ENCODE assay signal across 8 cellular contexts in genomic region chr11:68903631-68904457, GRCh38. TPM values are rescaled to one million over a fixed set of nuclear protein-coding genes. Genes with fewer than 3 reads are reported as not detected.
DNase-seq lines count a peak whose midpoint lies in the region; ATAC-seq and TF ChIP-seq lines count a peak whose summit lies in the region.

Gene IGHMBP2, plus strand, starts transcription at chr11:68903891. Its CDS starts 62 bp downstream, at chr11:68903953.
Gene MRPL21, minus strand, starts transcription at chr11:68903832. Its CDS starts 22 bp downstream, at chr11:68903810.

- H3K9me3 Mint-ChIP-seq in GM23338 (no peaks in the 10 kb centered on the region), glutamatergic neuron (ENCODE audit: unreplicated experiment) (no peaks in the 10 kb centered on the region), osteocyte (ENCODE audit: unreplicated experiment) (no peaks in the 10 kb centered on the region)
- no peaks in the 10 kb centered on the region for H3K9me3 Mint-ChIP-seq in activated naive CD4-positive, alpha-beta T cell treated with anti-CD3 and anti-CD28 coated beads, Interleukin-2, amount 50 U/mL, for 24 hours

- H3F3A ChIP-seq in GM23338 (replicated peaks; ENCODE audit: low read depth) (0 out of 2 replicates have a peak, but pooled peaks cover 3% of the 10 kb centered on the region), Loucy (ENCODE audit: low read depth) (no peaks in the 10 kb centered on the region)

- H3K4me1 ChIP-seq in GM23338 (ENCODE audit: insufficient read depth) (peaks cover 14% of the 10 kb centered on the region), Loucy (ENCODE audit: insufficient read depth, low read length, poor library complexity, severe bottlenecking) (peaks cover 24% of the 10 kb centered on the region), thoracic aorta (ENCODE audit: control insufficient read depth in 1 of 2, low read depth in 2 of 2) (peaks cover 21 to 27% of the 10 kb centered on the region in 2 donors)

- H3K27ac Mint-ChIP-seq in GM23338 = peak within 1 kb of the TSS; percentile 96
- H3K27ac Mint-ChIP-seq in activated naive CD4-positive, alpha-beta T cell treated with anti-CD3 and anti-CD28 coated beads, Interleukin-2, amount 50 U/mL, for 24 hours = peak within 1 kb of the TSS; percentile 92
- peak within 1 kb of the TSS; percentile 83 for H3K27ac Mint-ChIP-seq in glutamatergic neuron (ENCODE audit: unreplicated experiment)
- peak within 1 kb of the TSS; percentile 94 for H3K27ac Mint-ChIP-seq in osteocyte (ENCODE audit: unreplicated experiment)

- ATAC-seq in GM23338 = peak; percentile 95
- peak; percentile 97 for ATAC-seq in SK-N-SH treated with all-trans-retinoic acid at 6 μM for 48 hours
- ATAC-seq in thoracic aorta (ENCODE audit: insufficient number of reproducible peaks, low FRiP score, low read depth) = peak; percentile 68

- H3K79me2 ChIP-seq in GM23338 (replicated peaks; ENCODE audit: insufficient read depth) = peaks cover 68% of the 10 kb centered on the region
- H3K79me2 ChIP-seq in Loucy (ENCODE audit: insufficient read depth, low read length) = peaks cover 54% of the 10 kb centered on the region

- H3K36me3 ChIP-seq in GM23338 (ENCODE audit: insufficient read depth) (peaks cover 17% of the 10 kb centered on the region), Loucy (ENCODE audit: insufficient read depth, low read length) (peaks cover 16% of the 10 kb centered on the region; the same call in 1 of the 2 replicates), thoracic aorta (peaks cover 9% of the 10 kb centered on the region)

- H3K9me2 ChIP-seq in GM23338 (ENCODE audit: insufficient read depth) (no peaks in the 10 kb centered on the region), Loucy (replicated peaks; ENCODE audit: low read depth, low read length) (no peaks in the 10 kb centered on the region)

- H3K9me3 ChIP-seq in Loucy (ENCODE audit: insufficient read depth, low read depth, low read length) = no peaks in the 10 kb centered on the region
- no peaks in the 10 kb centered on the region for H3K9me3 ChIP-seq in thoracic aorta

- DNase-seq in ELF-1 (ENCODE audit: low read depth, low spot score) (peak; percentile 87), GM23338 (ENCODE audit: low spot score) (peak; percentile 93), glutamatergic neuron (peak; percentile 92), osteocyte (ENCODE audit: extremely low spot score, unreplicated experiment) (peak; percentile 94), thoracic aorta (ENCODE audit: low spot score) (peak; percentile 34)

- H3K27me3 ChIP-seq in GM23338 (ENCODE audit: insufficient read depth) (no peaks in the 10 kb centered on the region), Loucy (ENCODE audit: insufficient read depth, low read length, poor library complexity, severe bottlenecking) (no peaks in the 10 kb centered on the region), thoracic aorta (replicated peaks; ENCODE audit: insufficient read depth) (no peaks in the 10 kb centered on the region)

- H3K4me3 ChIP-seq in GM23338 (peak within 1 kb of the TSS; percentile 100), Loucy (ENCODE audit: low read length, poor library complexity, severe bottlenecking) (peak within 1 kb of the TSS; percentile 95), thoracic aorta (peak within 1 kb of the TSS; percentile 74)

- peak within 1 kb of the TSS; percentile 50; the same call in 1 of the 2 replicates for H3K27ac ChIP-seq in GM23338 (ENCODE audit: low read depth)
- H3K27ac ChIP-seq in thoracic aorta = peak within 1 kb of the TSS; percentile 74 to 88

- peak within 1 kb of the TSS; percentile 95 for H2AFZ ChIP-seq in GM23338
- H2AFZ ChIP-seq in Loucy (ENCODE audit: low read length) = peak within 1 kb of the TSS; percentile 98

- H3K4me3 Mint-ChIP-seq in GM23338 = peak within 1 kb of the TSS; percentile 97
- peak within 1 kb of the TSS; percentile 95 for H3K4me3 Mint-ChIP-seq in activated naive CD4-positive, alpha-beta T cell treated with anti-CD3 and anti-CD28 coated beads, Interleukin-2, amount 50 U/mL, for 24 hours
- H3K4me3 Mint-ChIP-seq in glutamatergic neuron (ENCODE audit: unreplicated experiment) = peak within 1 kb of the TSS; percentile 99
- peak within 1 kb of the TSS; percentile 99 for H3K4me3 Mint-ChIP-seq in osteocyte (ENCODE audit: unreplicated experiment)

- H3K27me3 Mint-ChIP-seq in GM23338 (ENCODE audit: insufficient read depth, low read depth, poor library complexity) (peaks cover 8% of the 10 kb centered on the region), glutamatergic neuron (ENCODE audit: unreplicated experiment) (no peaks in the 10 kb centered on the region), osteocyte (ENCODE audit: unreplicated experiment) (no peaks in the 10 kb centered on the region)
- no peaks in the 10 kb centered on the region for H3K27me3 Mint-ChIP-seq in activated naive CD4-positive, alpha-beta T cell treated with anti-CD3 and anti-CD28 coated beads, Interleukin-2, amount 50 U/mL, for 24 hours

- TF ChIP-seq CTCF in GM23338 (conservative IDR thresholded peaks at IDR 0.05; ENCODE audit: low read depth in 2 of 2) = no peak
- TF ChIP-seq CTCF in Loucy (conservative IDR thresholded peaks at IDR 0.05; ENCODE audit: low read length) = no peak
- TF ChIP-seq CTCF in glutamatergic neuron (IDR thresholded peaks at IDR 0.05; ENCODE audit: partially characterized antibody, unreplicated experiment) = no peak
- no peak for TF ChIP-seq CTCF in osteocyte (IDR thresholded peaks at IDR 0.05)
- TF ChIP-seq CTCF in thoracic aorta (IDR thresholded peaks at IDR 0.05) = no peak

- H3K36me3 Mint-ChIP-seq in GM23338 (ENCODE audit: low read depth) (peaks cover 35% of the 10 kb centered on the region), glutamatergic neuron (ENCODE audit: unreplicated experiment) (no peaks in the 10 kb centered on the region), osteocyte (ENCODE audit: unreplicated experiment) (peaks cover 28% of the 10 kb centered on the region)
- peaks cover 8% of the 10 kb centered on the region for H3K36me3 Mint-ChIP-seq in activated naive CD4-positive, alpha-beta T cell treated with anti-CD3 and anti-CD28 coated beads, Interleukin-2, amount 50 U/mL, for 24 hours

- peak within 1 kb of the TSS; percentile 83 for H3K9ac ChIP-seq in Loucy (ENCODE audit: low read depth, low read length, poor library complexity, severe bottlenecking)

- H4K20me1 ChIP-seq in GM23338 (replicated peaks; ENCODE audit: insufficient read depth) = peaks cover 16% of the 10 kb centered on the region; the same call in 1 of the 2 replicates
- no peaks in the 10 kb centered on the region for H4K20me1 ChIP-seq in Loucy (ENCODE audit: insufficient read depth, low read length, poor library complexity, severe bottlenecking)

- H3K4me1 Mint-ChIP-seq in GM23338 (peaks cover 33% of the 10 kb centered on the region), glutamatergic neuron (ENCODE audit: low read depth, unreplicated experiment) (peaks cover 15% of the 10 kb centered on the region), osteocyte (ENCODE audit: unreplicated experiment) (peaks cover 36% of the 10 kb centered on the region)
- peaks cover 38% of the 10 kb centered on the region for H3K4me1 Mint-ChIP-seq in activated naive CD4-positive, alpha-beta T cell treated with anti-CD3 and anti-CD28 coated beads, Interleukin-2, amount 50 U/mL, for 24 hours

- H3K4me2 ChIP-seq in GM23338 (peak within 1 kb of the TSS; percentile 85), Loucy (ENCODE audit: low read depth, low read length, poor library complexity, severe bottlenecking) (peak within 1 kb of the TSS; percentile 90)

TF ChIP-seq in GM23338, 12 proteins besides CTCF, POLR2A, EP300 and RAD21 (continues in another document):
- TF ChIP-seq EZH2 (IDR thresholded peaks at IDR 0.05; ENCODE audit: low read depth, unreplicated experiment) = no peak
- TF ChIP-seq JUNB (IDR thresholded peaks at IDR 0.05; ENCODE audit: unreplicated experiment) = no peak
- TF ChIP-seq ZNF331 (CRISPR knock-in tag; IDR thresholded peaks at IDR 0.05; ENCODE audit: low read depth) = no peak
- TF ChIP-seq ETS1 (IDR thresholded peaks at IDR 0.05) = peak; percentile 92

TF ChIP-seq in SK-N-SH treated with all-trans-retinoic acid at 6 μM for 48 hours, 23 proteins besides CTCF, POLR2A, EP300 and RAD21:
- TF ChIP-seq RARB (CRISPR knock-in tag; IDR thresholded peaks at IDR 0.05) (peak; percentile 55; the same call in 1 of the 2 replicates), GLIS3 (CRISPR knock-in tag; IDR thresholded peaks at IDR 0.05) (0 out of 2 replicates have a peak, but pooled peaks have one; percentile 9), ARNTL (CRISPR knock-in tag; IDR thresholded peaks at IDR 0.05; ENCODE audit: borderline replicate concordance, low read depth) (no peak), ZNF70 (CRISPR knock-in tag; IDR thresholded peaks at IDR 0.05) (peak; percentile 13; the same call in 1 of the 2 replicates), CREB5 (CRISPR knock-in tag; IDR thresholded peaks at IDR 0.05; ENCODE audit: low read depth) (no peak)
TF ChIP-seq in SK-N-SH treated with all-trans-retinoic acid at 6 μM for 48 hours: peak in this region for 3.

RNA-seq across cellular contexts. Expression of gene IGHMBP2, which starts in this region (rescaled TPM):
- total RNA-seq in GM23338 (2014; rRNA removed; shearing (Covaris generic)) = 13.7 and 27.7 TPM in 2 replicates
- 14.3 TPM in 2 replicates for polyA plus RNA-seq in GM23338 (2016; fragmentation: Nextera tagmentation; extraction: Ambion mirVana)
- total RNA-seq in glutamatergic neuron (ENCODE audit: unreplicated experiment) = 30.8 TPM
- total RNA-seq in osteocyte = 29.7 and 30.5 TPM in 2 replicates
- 10 to 100 TPM; 24.7 to 40.8 TPM for total RNA-seq in thoracic aorta

RNA-seq across cellular contexts. Expression of gene MRPL21, which starts in this region (rescaled TPM):
- total RNA-seq in GM23338 (2014; rRNA removed; shearing (Covaris generic)) = 46.6 and 62.4 TPM in 2 replicates
- 232 and 238 TPM in 2 replicates for polyA plus RNA-seq in GM23338 (2016; fragmentation: Nextera tagmentation; extraction: Ambion mirVana)
- total RNA-seq in glutamatergic neuron (ENCODE audit: unreplicated experiment) = 54.3 TPM
- total RNA-seq in osteocyte = 43.8 and 50.3 TPM in 2 replicates
- total RNA-seq in thoracic aorta = 10 to 100 TPM; 11.0 to 16.7 TPM

Comparison
In these comparisons a context has a peak if more than half of its experiments do, and no peak if none do; other contexts are left out.
1. Peak in every context shown above with its lines: DNase-seq, ATAC-seq, H3K4me3 ChIP-seq and H3K27ac ChIP-seq.
2. DNase-seq: peak in every context shown above with its lines; median percentile 94 in osteocyte; 93 in GM23338; 92 in glutamatergic neuron; 87 in ELF-1; 34 in thoracic aorta.